11 cellular contexts compared by ENCODE assay signal in the genomic region with DNA sequence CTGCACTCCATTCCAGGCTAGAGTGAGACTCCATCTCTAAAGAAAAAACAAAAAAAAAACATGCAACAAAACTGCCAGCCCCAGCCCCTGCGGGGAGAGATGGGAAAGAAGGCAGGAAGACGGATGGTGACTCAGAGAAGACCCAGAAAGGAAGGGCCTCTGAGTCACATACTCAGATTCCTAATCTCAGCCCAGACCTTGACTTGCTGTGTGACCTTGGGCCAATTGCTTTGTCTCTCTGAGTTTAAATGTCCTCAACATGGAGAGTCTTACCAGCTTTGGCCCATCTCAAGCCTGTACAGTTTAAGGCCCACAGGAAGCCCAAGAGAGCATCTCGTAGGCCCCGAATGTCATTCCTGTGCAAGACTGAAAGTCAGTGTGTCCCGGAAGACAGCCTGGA.
DNase-seq lines count a peak whose midpoint lies in the region; ATAC-seq, FAIRE-seq and TF ChIP-seq lines count a peak whose summit lies in the region.
"Had no signal": no experiment of that assay in that cellular context is flagged by ENCODE, and none has a peak within 500 bp of the region (broad histone marks: within the 10 kb centered on the region; RNA-seq: fewer than 3 reads in every experiment).

No MANE protein-coding gene starts in this region.

- no TSS peak for BruUV-seq in PC-9 (replicated peaks; lab: Mats Ljungman, UMichigan)

- no peak overlapping the region for H2BK12ac ChIP-seq in H1 (ENCODE audit: low read depth, low read length)

- no peak overlapping the region for H2BK120ac ChIP-seq in H1 (replicated peaks; ENCODE audit: low read depth, low read length)

- no peaks in the 10 kb centered on the region for H3K79me1 ChIP-seq in H1 (ENCODE audit: low read depth, low read length)

- peaks cover 9% of the 10 kb centered on the region; the same call in 1 of the 2 replicates for H3F3A ChIP-seq in PC-9 (ENCODE audit: insufficient read depth, low read depth)

- intact Hi-C loops in PC-9 (cut with micrococcal nuclease; ENCODE audit: unreplicated experiment) = loop anchor here (2.0 to 5.0 kb wide), 2 partner anchors 72 to 86 kb away; partner anchors contain the start of gene LHX1

- no peak overlapping the region for H3K4ac ChIP-seq in H1 (replicated peaks; ENCODE audit: insufficient read length, low read depth, low read length)

- TF ChIP-seq EP300 in H1 (IDR thresholded peaks at IDR 0.05; ENCODE audit: borderline replicate concordance in 1 of 2, low read depth in 2 of 2, low read length in 2 of 2) = no peak

- H3K4me3 ChIP-seq in PC-9 (no peak overlapping the region), H1 (ENCODE audit: extremely low read depth in 1 of 4, insufficient read depth in 2 of 4, low read depth in 3 of 4, low read length in 4 of 4) (no peak overlapping the region)
- H3K4me3 ChIP-seq: right lobe of liver had no signal

- H2AFZ ChIP-seq in PC-9 (no peak overlapping the region), H1 (ENCODE audit: low read length) (no peak overlapping the region)

- TF ChIP-seq POLR2A in H1 (IDR thresholded peaks at IDR 0.05; ENCODE audit: control extremely low read depth in 1 of 2, low read depth in 2 of 2, low read length in 2 of 2) = no peak

- H3K9me2 ChIP-seq in PC-9 (ENCODE audit: insufficient read depth) = no peaks in the 10 kb centered on the region

- H4K20me1 ChIP-seq in PC-9 (ENCODE audit: insufficient read depth) = no peaks in the 10 kb centered on the region
- H4K20me1 ChIP-seq in H1 (replicated peaks in 1 of 2; ENCODE audit: control insufficient read depth in 1 of 2, insufficient read depth in 2 of 2, low read length in 2 of 2) = no peaks in the 10 kb centered on the region

- H3K4me2 ChIP-seq in PC-9 = peak overlapping the region; percentile 55; the same call in 1 of the 2 replicates
- H3K4me2 ChIP-seq in H1 (ENCODE audit: insufficient read depth in 1 of 2, low read depth in 2 of 2, low read length in 2 of 2) = no peak overlapping the region

- ATAC-seq in stimulated activated naive CD8-positive, alpha-beta T cell treated with anti-CD3 and anti-CD28 coated beads, Interleukin-15, Interleukin-2, amounts not matched to agents 100 U/mL and 50 U/mL, for 24 hours = peak; percentile 48
- no peak for ATAC-seq in GM21717 (IDR thresholded peaks at IDR 0.05; ENCODE audit: unreplicated experiment)

- no peak overlapping the region for H2BK20ac ChIP-seq in H1 (ENCODE audit: low read length)

- H3K27me3 ChIP-seq in PC-9 (ENCODE audit: insufficient read depth, low read depth) (no peaks in the 10 kb centered on the region), H1 (replicated peaks in 1 of 4; ENCODE audit: control insufficient read depth in 3 of 4, extremely low read depth in 1 of 4, insufficient read depth in 3 of 4, low read length in 3 of 4) (no peaks in the 10 kb centered on the region)
- H3K27me3 ChIP-seq: right lobe of liver had no signal

- H3K36me3 ChIP-seq in PC-9 (ENCODE audit: low read depth) (no peaks in the 10 kb centered on the region), H1 (ENCODE audit: control insufficient read depth in 2 of 4, insufficient read depth in 4 of 4, low read length in 3 of 4) (no peaks in the 10 kb centered on the region)
- H3K36me3 ChIP-seq: right lobe of liver had no signal

- H3K79me2 ChIP-seq in PC-9 (ENCODE audit: low read depth) = no peaks in the 10 kb centered on the region
- no peaks in the 10 kb centered on the region for H3K79me2 ChIP-seq in H1 (ENCODE audit: control insufficient read depth in 1 of 2, insufficient read depth in 2 of 2, low read length in 2 of 2)

- DNase-seq in activated naive CD4-positive, alpha-beta T cell treated with Interleukin-2 at 50 U/mL for 16 hours = peak; percentile 5
- DNase-seq in activated naive CD4-positive, alpha-beta T cell treated with anti-CD3 and anti-CD28 coated beads, Interleukin-2, amount 50 U/mL, for 16 hours = no peak
- DNase-seq in PC-9 (peak; percentile 37 to 61), H1 (ENCODE audit: low read depth in 1 of 2, low spot score in 2 of 2) (no peak), GM19238 (ENCODE audit: insufficient read length, low spot score) (no peak), amniotic stem cell (lab: John Stamatoyannopoulos, UW) (no peak)
- DNase-seq in stimulated activated naive CD8-positive, alpha-beta T cell treated with anti-CD3 and anti-CD28 coated beads, Interleukin-15, Interleukin-2, amounts not matched to agents 100 U/mL and 50 U/mL, for 24 hours = no peak
- DNase-seq: right lobe of liver, T1000 had no signal

- no peak for TF ChIP-seq RAD21 in H1 (IDR thresholded peaks at IDR 0.05 in 1 of 2, conservative IDR thresholded peaks at IDR 0.05 in 1 of 2; ENCODE audit: low read depth in 2 of 2, low read length in 2 of 2)

- POLR2A ChIA-PET in PC-9 (lab: Charles Lee; ENCODE audit: unreplicated experiment) = no interaction called here
- POLR2A ChIA-PET in H1 (lab: Charles Lee; ENCODE audit: partially characterized antibody) = no interaction called here

- no peak overlapping the region for H4K5ac ChIP-seq in H1 (ENCODE audit: insufficient read length, low read depth, low read length)

- H2AK5ac ChIP-seq in H1 (ENCODE audit: low read depth, low read length) = 0 out of 2 replicates have a peak overlapping the region, but pooled peaks have one; percentile 28

- H3K9me3 ChIP-seq in PC-9 (ENCODE audit: insufficient read depth, low read depth) (no peaks in the 10 kb centered on the region), H1 (ENCODE audit: insufficient read depth in 2 of 2, low read depth in 1 of 2, low read length in 1 of 2) (no peaks in the 10 kb centered on the region; a peak in 1 of 4 replicates)
- H3K9me3 ChIP-seq: right lobe of liver had no signal

- H3K27ac ChIP-seq in PC-9 (peak overlapping the region; percentile 61), H1 (ENCODE audit: low read depth, low read length) (no peak overlapping the region)
- H3K27ac ChIP-seq: right lobe of liver had no signal

- WGBS in H1 (ENCODE audit: extremely low coverage in 1 of 2, insufficient coverage in 1 of 2, insufficient read length in 1 of 2, insufficient replicate concordance in 2 of 2, low coverage in 1 of 2, low lambda C conversion rate in 2 of 2, missing lambda C conversion rate in 1 of 2), 2 experiments = 79% methylated on average over 5 of the region's 5 CpGs; no CpG with 5 or more reads in 1 of the 2 experiments

- peak overlapping the region; percentile 66; the same call in 1 of the 2 replicates for H4K8ac ChIP-seq in H1 (ENCODE audit: extremely low read depth, insufficient read depth, low read length)

- FAIRE-seq in H1 (lab: Jason Lieb, UNC) = no peak
- FAIRE-seq: GM12892 had no signal

- H2BK15ac ChIP-seq in H1 (ENCODE audit: low read length) = no peak overlapping the region

- TF ChIP-seq CTCF in PC-9 (conservative IDR thresholded peaks at IDR 0.05) (no peak), H1 (IDR thresholded peaks at IDR 0.05; ENCODE audit: control extremely low read depth in 1 of 3, insufficient read depth in 1 of 3, low read depth in 1 of 3, low read length in 3 of 3) (no peak)

- H3K9ac ChIP-seq in H1 (replicated peaks in 1 of 4; ENCODE audit: extremely low read depth in 1 of 4, low read depth in 3 of 4, low read length in 3 of 4) = no peak overlapping the region

- H4K91ac ChIP-seq in H1 (replicated peaks; ENCODE audit: insufficient read length, low read length) = no peak overlapping the region

- H3K14ac ChIP-seq in H1 (ENCODE audit: insufficient read length) = no peak overlapping the region

- no peak overlapping the region for H3K56ac ChIP-seq in H1 (replicated peaks; ENCODE audit: insufficient read length, low read depth, low read length)

- CTCF ChIA-PET in PC-9 (lab: Charles Lee) = no interaction called here
- CTCF ChIA-PET in H1 (lab: Charles Lee; ENCODE audit: partially characterized antibody) = interaction anchor here (0.7 to 0.9 kb wide), 3 partner anchors 8 to 42 kb away, joined by 3 read pairs; no protein-coding TSS in a partner anchor

- no peak overlapping the region for H2BK5ac ChIP-seq in H1 (ENCODE audit: low read depth, low read length)

- H3K18ac ChIP-seq in H1 (ENCODE audit: extremely low read depth, low read length) = no peak overlapping the region

- no peaks in the 10 kb centered on the region for H3K23me2 ChIP-seq in H1 (ENCODE audit: low read depth, low read length)

- no peak overlapping the region for H3K23ac ChIP-seq in H1 (ENCODE audit: insufficient read length)

- H3K4me1 ChIP-seq in PC-9 (replicated peaks; ENCODE audit: insufficient read depth) (peaks cover 32% of the 10 kb centered on the region), H1 (replicated peaks in 1 of 4; ENCODE audit: control insufficient read depth in 3 of 4, insufficient read depth in 4 of 4, low read length in 3 of 4) (peaks cover 0 to 7% (median 2%) of the 10 kb centered on the region in 4 experiments; a peak in 4 of 7 replicates)
- H3K4me1 ChIP-seq: right lobe of liver had no signal

TF ChIP-seq in H1, 55 proteins besides CTCF, POLR2A, EP300 and RAD21:
- TF ChIP-seq SRF (IDR thresholded peaks at IDR 0.05; ENCODE audit: low read depth, low read length) (no peak), POLR2AphosphoS5 (IDR thresholded peaks at IDR 0.05; ENCODE audit: low read depth, low read length) (no peak), FOSL1 (IDR thresholded peaks at IDR 0.05; ENCODE audit: insufficient read depth, low read depth, low read length) (no peak), RFX5 (IDR thresholded peaks at IDR 0.05; ENCODE audit: borderline replicate concordance, low read depth, low read length) (no peak), KDM4A (IDR thresholded peaks at IDR 0.05; ENCODE audit: low read depth, low read length, severe bottlenecking) (no peak), CHD2 (IDR thresholded peaks at IDR 0.05; ENCODE audit: low read length) (no peak), SUZ12 (IDR thresholded peaks at IDR 0.05; ENCODE audit: low read length) (no peak), RNF2 (IDR thresholded peaks at IDR 0.05; ENCODE audit: borderline replicate concordance, low read depth, low read length, missing control alignments, poor library complexity, severe bottlenecking) (no peak), ASH2L (IDR thresholded peaks at IDR 0.05; ENCODE audit: low read length) (no peak), YY1 (IDR thresholded peaks at IDR 0.05; ENCODE audit: low read depth, low read length) (no peak), SP2 (IDR thresholded peaks at IDR 0.05; ENCODE audit: low read length) (no peak), CREB1 (IDR thresholded peaks at IDR 0.05) (no peak), RBBP5 (IDR thresholded peaks at IDR 0.05; ENCODE audit: borderline replicate concordance, low read depth, low read length) (no peak), CBX8 (IDR thresholded peaks at IDR 0.05; ENCODE audit: borderline replicate concordance, low read depth, low read length) (no peak), BCL11A (IDR thresholded peaks at IDR 0.05; ENCODE audit: low read depth in 2 of 2, low read length in 2 of 2) (no peak)

Comparison
In these comparisons a context has a peak if more than half of its experiments do, and no peak if none do; other contexts are left out.
1. DNase-seq: peak in activated naive CD4-positive, alpha-beta T cell treated with Interleukin-2 at 50 U/mL for 16 hours (single experiment) and PC-9 (2 of 2); none in activated naive CD4-positive, alpha-beta T cell treated with anti-CD3 and anti-CD28 coated beads, Interleukin-2, amount 50 U/mL, for 16 hours (single experiment), H1 (0 of 2), stimulated activated naive CD8-positive, alpha-beta T cell treated with anti-CD3 and anti-CD28 coated beads, Interleukin-15, Interleukin-2, amounts not matched to agents 100 U/mL and 50 U/mL, for 24 hours (single experiment), GM19238 (single experiment) and amniotic stem cell (single experiment).